ENCODE assay signal across 10 cellular contexts in genomic region chr20:3687655-3688054, GRCh38. TPM values are rescaled to one million over a fixed set of nuclear protein-coding genes. Genes with fewer than 3 reads are reported as not detected.
DNase-seq lines count a peak whose midpoint lies in the region; ATAC-seq and TF ChIP-seq lines count a peak whose summit lies in the region.
"Had no signal": no experiment of that assay in that cellular context is flagged by ENCODE, and none has a peak within 500 bp of the region (broad histone marks: within the 10 kb centered on the region; RNA-seq: fewer than 3 reads in every experiment).

No MANE protein-coding gene starts in this region.

- peak; percentile 86 for DNase-seq in AG08395 (ENCODE audit: low spot score)
- peak; percentile 78 for DNase-seq in M059J (ENCODE audit: low read depth)
- peak; percentile 64 for DNase-seq in epidermal melanocyte (ENCODE audit: insufficient read length, low spot score)
- no peak for DNase-seq in mucosa of descending colon
- no peak for DNase-seq in NCI-H2081 treated with DMSO at 0.1 percent for 48 hours (lab: John Stamatoyannopoulos, UW)
- DNase-seq: activated CD4-positive, alpha-beta T cell treated with anti-CD3 and anti-CD28 coated beads for 4 hours; Calu3 had no signal

- peak; percentile 47 for ATAC-seq in mucosa of descending colon
- no peak for ATAC-seq in GM18502 (IDR thresholded peaks at IDR 0.05; ENCODE audit: poor library complexity, unreplicated experiment)
- no peak for ATAC-seq in GM18867 (IDR thresholded peaks at IDR 0.05; ENCODE audit: unreplicated experiment)
- ATAC-seq in HG03025 (IDR thresholded peaks at IDR 0.05; ENCODE audit: low FRiP score, unreplicated experiment), result no peak

- H3K4me1 ChIP-seq in mucosa of descending colon (ENCODE audit: low read depth), result no peaks in the 10 kb centered on the region

- TF ChIP-seq CTCF in mucosa of descending colon (IDR thresholded peaks at IDR 0.05), result no peak

- H3K4me3 ChIP-seq in mucosa of descending colon, result no peak overlapping the region

- H3K36me3 ChIP-seq in mucosa of descending colon (ENCODE audit: low read depth), result no peaks in the 10 kb centered on the region

- intact Hi-C loops in mucosa of descending colon (cut with DNase I, micrococcal nuclease), result no loop called here

- no peaks in the 10 kb centered on the region for H3K9me3 ChIP-seq in mucosa of descending colon

RNA-seq across cellular contexts. Expression of gene ADAM33, which starts 5.8 kb away (rescaled TPM):
- 0.15 and 0.25 TPM in 2 replicates for total RNA-seq in M059J (2014; rRNA removed; shearing (Covaris generic))
- 10 to 100 TPM in 1 of 3 donors, 1 to 10 TPM in 2; 6.4 to 86.6 (median 9.7) TPM for total RNA-seq in mucosa of descending colon
- total RNA-seq: Calu3 had no signal

RNA-seq across cellular contexts. Expression of gene GFRA4, which starts 24.5 kb away (rescaled TPM):
- not detected in 2 replicates for total RNA-seq in M059J (2014; rRNA removed; shearing (Covaris generic))
- not detected for total RNA-seq in mucosa of descending colon
- total RNA-seq: Calu3 had no signal

RNA-seq across cellular contexts. Expression of gene SIGLEC1, which starts 24.7 kb away (rescaled TPM):
- total RNA-seq in M059J (2014; rRNA removed; shearing (Covaris generic)), result not detected in 2 replicates
- 10 to 100 TPM in 2 of 3 donors, 1 to 10 TPM in 1; 3.3 to 21.7 (median 12.2) TPM for total RNA-seq in mucosa of descending colon
- total RNA-seq: Calu3 had no signal

RNA-seq across cellular contexts. Expression of gene HSPA12B, which starts 44.8 kb away (rescaled TPM):
- total RNA-seq in M059J (2014; rRNA removed; shearing (Covaris generic)), result 0.05 TPM in 1 of 2 replicates, not detected in the other
- total RNA-seq in mucosa of descending colon, result 1 to 10 TPM; 1.2 to 5.9 (median 3.4) TPM
- total RNA-seq: Calu3 had no signal

Comparison
In these comparisons a context has a peak if more than half of its experiments do, and no peak if none do; other contexts are left out.
1. DNase-seq: peak in AG08395 (single experiment), M059J (single experiment) and epidermal melanocyte (single experiment); none in mucosa of descending colon (0 of 3) and NCI-H2081 treated with DMSO at 0.1 percent for 48 hours (single experiment).